ENCODE assay signal across 8 cellular contexts in genomic region chr9:131709741-131710499, GRCh38. TPM values are rescaled to one million over a fixed set of nuclear protein-coding genes. Genes with fewer than 3 reads are reported as not detected.
A peak's percentile ranks its signal among the peaks of the same experiment; 100 is the strongest.
DNase-seq lines count a peak whose midpoint lies in the region; ATAC-seq and TF ChIP-seq lines count a peak whose summit lies in the region.

No MANE protein-coding gene starts in this region.

- 78 to 85% methylated on average over 10 to 11 of the region's 11 CpGs for WGBS in testis, 2 donors

- intact Hi-C loops in ascending aorta (cut with DNase I) (no loop called here), testis (cut with DNase I; ENCODE audit: low total_unique reads) (no loop called here)

- TF ChIP-seq POLR2A in testis (IDR thresholded peaks at IDR 0.05), result no peak

- H3K27ac ChIP-seq in ascending aorta (peak overlapping the region; percentile 55 to 77), substantia nigra (ENCODE audit: low read depth, low read length, poor library complexity, severe bottlenecking) (no peak overlapping the region), testis (peak overlapping the region in 1 of 2 donors; percentile 45)

- H3K27me3 ChIP-seq in ascending aorta (no peaks in the 10 kb centered on the region), testis (no peaks in the 10 kb centered on the region)

- TF ChIP-seq CTCF in ascending aorta (IDR thresholded peaks at IDR 0.05) (no peak), testis (IDR thresholded peaks at IDR 0.05) (no peak)

- ATAC-seq in HG03520 (IDR thresholded peaks at IDR 0.05; ENCODE audit: unreplicated experiment), result peak; percentile 55
- no peak for ATAC-seq in GM21528 (IDR thresholded peaks at IDR 0.05; ENCODE audit: low FRiP score, unreplicated experiment)

- H3K4me3 ChIP-seq in ascending aorta (no peak overlapping the region), testis (no peak overlapping the region)

- H3K9me3 ChIP-seq in ascending aorta (no peaks in the 10 kb centered on the region), testis (no peaks in the 10 kb centered on the region)

- H3K36me3 ChIP-seq in ascending aorta (no peaks in the 10 kb centered on the region), testis (ENCODE audit: low read depth, missing control alignments) (no peaks in the 10 kb centered on the region)

- peaks cover 3 to 49% of the 10 kb centered on the region in 2 donors for H3K4me1 ChIP-seq in ascending aorta
- H3K4me1 ChIP-seq in testis, result peaks cover 12% of the 10 kb centered on the region

- peak; percentile 51 for DNase-seq in stimulated activated CD4-positive, alpha-beta T cell treated with anti-CD3 and anti-CD28 coated beads, Interleukin-1b, Interleukin-23, amount 100 ng/mL, for 48 hours
- DNase-seq in stimulated activated CD4-positive, alpha-beta T cell treated with anti-CD3 and anti-CD28 coated beads, Interleukin-2, amount 100 ng/mL, for 48 hours, result no peak
- DNase-seq in ascending aorta (ENCODE audit: low spot score in 2 of 2), result no peak
- peak; percentile 35 for DNase-seq in myocyte (ENCODE audit: low read depth)
- DNase-seq in substantia nigra (lab: John Stamatoyannopoulos, UW), result no peak
- no peak for DNase-seq in testis

RNA-seq across cellular contexts. Expression of gene RAPGEF1, which starts 30.0 kb away (rescaled TPM):
- total RNA-seq in ascending aorta (95.5 TPM), myocyte (274 and 290 TPM in 2 replicates), testis (10 to 100 TPM; 55.8 to 56.9 TPM)
- polyA plus RNA-seq in myocyte (2012), result 225 TPM
- polyA plus RNA-seq in testis (ENCODE audit: insufficient read depth, low read depth, low replicate concordance), result 36.1 TPM

Comparison
In these comparisons a context has a peak if more than half of its experiments do, and no peak if none do; other contexts are left out.
1. DNase-seq: peak in stimulated activated CD4-positive, alpha-beta T cell treated with anti-CD3 and anti-CD28 coated beads, Interleukin-1b, Interleukin-23, amount 100 ng/mL, for 48 hours (single experiment) and myocyte (single experiment); none in stimulated activated CD4-positive, alpha-beta T cell treated with anti-CD3 and anti-CD28 coated beads, Interleukin-2, amount 100 ng/mL, for 48 hours (0 of 2), ascending aorta (0 of 2), substantia nigra (0 of 49) and testis (single experiment).